Comparison of ENCODE assay signal across 1 cellular context in the genomic region with DNA sequence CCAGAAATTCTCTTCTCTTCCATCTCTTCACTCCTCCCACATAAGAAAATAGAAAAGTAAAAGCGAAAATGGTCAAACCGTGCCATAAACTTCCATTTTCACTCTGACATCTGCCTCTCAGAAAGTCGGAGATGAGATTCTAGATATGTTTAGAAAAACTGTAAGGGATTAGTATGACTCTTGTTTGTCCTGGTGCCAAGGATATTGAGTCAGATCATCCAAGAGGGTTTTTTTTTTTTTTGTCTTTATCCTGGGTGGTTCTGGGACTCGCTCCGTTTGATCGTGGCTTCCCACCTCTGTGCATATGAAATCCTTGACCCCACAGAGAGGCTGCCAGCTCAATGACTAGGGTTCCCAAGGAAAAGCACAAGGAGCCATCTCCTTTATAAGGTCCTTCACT.
TF ChIP-seq lines count a peak whose summit lies in the region.

No MANE protein-coding gene starts in this region.

TF ChIP-seq in SK-N-SH, 30 proteins besides CTCF, POLR2A, EP300 and RAD21 (continued from another document):
- TF ChIP-seq SMC3 (IDR thresholded peaks at IDR 0.05; ENCODE audit: low read depth, low read length) = no peak
- TF ChIP-seq, protein P1, sequence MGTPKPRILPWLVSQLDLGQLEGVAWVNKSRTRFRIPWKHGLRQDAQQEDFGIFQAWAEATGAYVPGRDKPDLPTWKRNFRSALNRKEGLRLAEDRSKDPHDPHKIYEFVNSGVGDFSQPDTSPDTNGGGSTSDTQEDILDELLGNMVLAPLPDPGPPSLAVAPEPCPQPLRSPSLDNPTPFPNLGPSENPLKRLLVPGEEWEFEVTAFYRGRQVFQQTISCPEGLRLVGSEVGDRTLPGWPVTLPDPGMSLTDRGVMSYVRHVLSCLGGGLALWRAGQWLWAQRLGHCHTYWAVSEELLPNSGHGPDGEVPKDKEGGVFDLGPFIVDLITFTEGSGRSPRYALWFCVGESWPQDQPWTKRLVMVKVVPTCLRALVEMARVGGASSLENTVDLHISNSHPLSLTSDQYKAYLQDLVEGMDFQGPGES (IDR thresholded peaks at IDR 0.05; ENCODE audit: low read depth, low read length) = no peak
- TF ChIP-seq FOXJ3 (CRISPR knock-in tag; IDR thresholded peaks at IDR 0.05) = no peak
- TF ChIP-seq SIN3A (IDR thresholded peaks at IDR 0.05; ENCODE audit: borderline replicate concordance, low read depth, low read length) = no peak
